13 cellular contexts compared by ENCODE assay signal in the genomic region with DNA sequence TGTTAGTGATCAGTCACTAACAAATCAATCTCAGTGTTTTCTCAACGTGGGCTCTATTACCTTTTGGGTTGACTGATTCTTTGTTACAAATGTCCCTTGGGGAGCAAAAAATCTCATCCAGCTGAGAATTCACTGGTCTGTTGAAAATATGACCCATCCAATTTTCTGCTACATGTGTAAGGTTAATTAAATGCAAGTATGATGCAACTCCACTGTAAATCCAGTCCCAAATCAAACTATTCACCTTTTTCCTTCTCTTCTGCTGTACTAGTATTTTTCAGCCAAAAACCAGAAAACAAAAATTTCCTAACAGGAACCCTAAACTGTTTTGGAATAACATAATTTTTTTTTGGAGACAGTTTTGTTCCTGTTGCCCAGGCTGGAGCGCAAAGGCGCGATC. TPM values are rescaled to one million over a fixed set of nuclear protein-coding genes. Genes with fewer than 3 reads are reported as not detected.
DNase-seq lines count a peak whose midpoint lies in the region; ATAC-seq and TF ChIP-seq lines count a peak whose summit lies in the region.
"Had no signal": no experiment of that assay in that cellular context is flagged by ENCODE, and none has a peak within 500 bp of the region (broad histone marks: within the 10 kb centered on the region; RNA-seq: fewer than 3 reads in every experiment).

No MANE protein-coding gene starts in this region.

- TF ChIP-seq CTCF in AG09319 (IDR thresholded peaks at IDR 0.05; ENCODE audit: low read depth, low read length) (no peak), Calu3 (IDR thresholded peaks at IDR 0.05; ENCODE audit: unreplicated experiment) (no peak)

- BruUV-seq in Calu3 (replicated peaks; lab: Mats Ljungman, UMichigan), result no TSS peak

- POLR2A ChIA-PET in T-cell (lab: Charles Lee), result no interaction called here

- CTCF ChIA-PET in Calu3 (lab: Charles Lee) (interaction anchor here (1.8 kb wide), 1 partner anchor 19 kb away, joined by 3 read pairs; no protein-coding TSS in a partner anchor), T-cell (lab: Charles Lee) (no interaction called here)

- H3K36me3 Mint-ChIP-seq in Calu3 (ENCODE audit: insufficient read depth, unreplicated experiment) (peaks cover 89% of the 10 kb centered on the region), T-cell (peaks cover 50% of the 10 kb centered on the region)

- H3K27ac ChIP-seq in epithelial cell of prostate, result peak overlapping the region; percentile 29
- H3K27ac ChIP-seq: suprapubic skin had no signal

- intact Hi-C loops in Calu3 (cut with micrococcal nuclease; ENCODE audit: unreplicated experiment), result loop anchor here (5.0 kb wide), 1 partner anchor 149 kb away; no protein-coding TSS in a partner anchor

- H3K4me3 Mint-ChIP-seq in Calu3 (ENCODE audit: low read depth, unreplicated experiment) (peak overlapping the region; percentile 74), T-cell (peak overlapping the region; percentile 4 to 98 (median 14))

- no peak for ATAC-seq in T-cell (replicated peaks in 1 of 4)
- ATAC-seq: sciatic nerve had no signal

- H3K27me3 Mint-ChIP-seq in Calu3 (ENCODE audit: unreplicated experiment) (no peaks in the 10 kb centered on the region), T-cell (no peaks in the 10 kb centered on the region)

- H3K4me1 Mint-ChIP-seq in Calu3 (ENCODE audit: low read depth, unreplicated experiment), result peaks cover 33% of the 10 kb centered on the region
- peaks cover 85 to 88% (median 88%) of the 10 kb centered on the region in 3 donors for H3K4me1 Mint-ChIP-seq in T-cell

- DNase-seq in AG09319 (ENCODE audit: extremely low read depth, low read depth) (peak; percentile 32), Calu3 (no peak), T-cell (no peak), epithelial cell of prostate (ENCODE audit: low read depth, low spot score) (no peak), putamen (ENCODE audit: low spot score) (no peak), NCI-H187 treated with DMSO at 0.1 percent for 48 hours (lab: John Stamatoyannopoulos, UW) (no peak), DMS114 treated with DMSO at 0.1 percent for 48 hours (lab: John Stamatoyannopoulos, UW; ENCODE audit: unreplicated experiment) (no peak), D341Med (ENCODE audit: low spot score) (no peak)
- DNase-seq: NCI-H1417 treated with DMSO at 0.1 percent for 48 hours, NCI-H524, Right ventricle myocardium superior had no signal

- H3K27ac Mint-ChIP-seq in Calu3 (ENCODE audit: unreplicated experiment), result no peak overlapping the region
- H3K27ac Mint-ChIP-seq in T-cell, result no peak overlapping the region

- H3K9me3 Mint-ChIP-seq in Calu3 (ENCODE audit: low read depth, unreplicated experiment), result no peaks in the 10 kb centered on the region
- H3K9me3 Mint-ChIP-seq in T-cell, result no peaks in the 10 kb centered on the region

RNA-seq across cellular contexts. Expression of a gene that starts 2.2 kb away (rescaled TPM):
- total RNA-seq in Calu3 (2022), result 313 and 343 TPM in 2 replicates
- 100 to 1,000 TPM; 108 to 119 (median 115) TPM for total RNA-seq in T-cell

RNA-seq across cellular contexts. Expression of a gene that starts 2.6 kb away (rescaled TPM):
- total RNA-seq in Calu3 (2022) (88.3 and 94.7 TPM in 2 replicates), T-cell (10 to 100 TPM; 23.4 to 38.0 (median 33.0) TPM)
